In genomic region chr7:93562106-93562505, GRCh38 we compare ENCODE assay signal across 8 cellular contexts. TPM values are rescaled to one million over a fixed set of nuclear protein-coding genes. Genes with fewer than 3 reads are reported as not detected.
"Had no signal": no experiment of that assay in that cellular context is flagged by ENCODE, and none has a peak within 500 bp of the region (broad histone marks: within the 10 kb centered on the region; RNA-seq: fewer than 3 reads in every experiment).

No MANE protein-coding gene starts in this region.

- FAIRE-seq: H1, H54, HTR-8/SVneo, K562 had no signal

- H2AFZ ChIP-seq: GM23338 had no signal

- H3K9me3 ChIP-seq: HAP-1 had no signal

- H3K4me1 ChIP-seq: HAP-1 had no signal

- DNase-seq: IMR-90 had no signal

- H3K4me3 ChIP-seq: GM23338, HAP-1, K562 had no signal

- H3K36me3 ChIP-seq: HAP-1 had no signal

- H3K4me2 ChIP-seq: GM23338 had no signal

RNA-seq across cellular contexts. Expression of gene CALCR, which starts 12.4 kb away (rescaled TPM):
- total RNA-seq: HT-29, IMR-90 had no signal
- polyA plus RNA-seq: IMR-90 had no signal
